Comparison of ENCODE assay signal across 20 cellular contexts in genomic region chr16:1592446-1592845, GRCh38. TPM values are rescaled to one million over a fixed set of nuclear protein-coding genes. Genes with fewer than 3 reads are reported as not detected.
DNase-seq lines count a peak whose midpoint lies in the region; FAIRE-seq and TF ChIP-seq lines count a peak whose summit lies in the region.
"Had no signal": no experiment of that assay in that cellular context is flagged by ENCODE, and none has a peak within 500 bp of the region (broad histone marks: within the 10 kb centered on the region; RNA-seq: fewer than 3 reads in every experiment).

No MANE protein-coding gene starts in this region.

- DNase-seq in D341Med (ENCODE audit: low spot score) (peak; percentile 10), myocyte (ENCODE audit: low read depth) (peak; percentile 22), urothelium cell line (ENCODE audit: low spot score) (no peak), type B pancreatic cell (ENCODE audit: extremely low spot score, unreplicated experiment) (no peak), NOMO-1 (lab: John Stamatoyannopoulos, UW; ENCODE audit: unreplicated experiment in 2 of 2) (no peak), mucosa of gallbladder (ENCODE audit: low spot score) (no peak)
- DNase-seq: BE2C; Caco-2; CD4-positive, CD25-positive, alpha-beta regulatory T cell; CD8-positive, alpha-beta memory T cell; DMS153; DND-41; EL; H9 had no signal

- H3K9me3 Mint-ChIP-seq in type B pancreatic cell = no peaks in the 10 kb centered on the region
- H3K9me3 Mint-ChIP-seq: CD8-positive, alpha-beta memory T cell had no signal

- no peak overlapping the region for H3K4me3 ChIP-seq in HEK293 (ENCODE audit: low read depth, low read length)
- H3K4me3 ChIP-seq: GM12878 had no signal

- H3K9me3 ChIP-seq in HEK293 (ENCODE audit: control insufficient read depth, insufficient read depth, low read depth, low read length) = no peaks in the 10 kb centered on the region
- H3K9me3 ChIP-seq: BE2C, Caco-2 had no signal

- H3K4me1 Mint-ChIP-seq in type B pancreatic cell (ENCODE audit: unreplicated experiment) = no peaks in the 10 kb centered on the region
- H3K4me1 Mint-ChIP-seq: CD4-positive, CD25-positive, alpha-beta regulatory T cell; H9 had no signal

- no peaks in the 10 kb centered on the region for H3K4me1 ChIP-seq in HEK293 (ENCODE audit: control insufficient read depth, insufficient read depth, low read length)
- H3K4me1 ChIP-seq: BE2C, Caco-2 had no signal

- POLR2A ChIA-PET in HEK293 (lab: Yijun Ruan, JAX) = no interaction called here

- H3K27ac Mint-ChIP-seq in type B pancreatic cell = no peak overlapping the region

- peak; percentile 86 for FAIRE-seq in urothelium cell line (lab: Jason Lieb, UNC)
- FAIRE-seq: GM12878, H1 had no signal

- H3K36me3 ChIP-seq in HEK293 (ENCODE audit: control insufficient read depth in 2 of 2, insufficient read depth in 1 of 2, low read length in 2 of 2) = peaks cover 0 to 43% of the 10 kb centered on the region in 2 experiments; a peak in 2 of 3 replicates
- H3K36me3 ChIP-seq: BE2C had no signal

- TF ChIP-seq CTCF in HEK293 (tag by site-specific recombination; IDR thresholded peaks at IDR 0.05) = no peak
- no peak for TF ChIP-seq CTCF in type B pancreatic cell (conservative IDR thresholded peaks at IDR 0.05)

- H3K27ac ChIP-seq in HEK293 (ENCODE audit: extremely low read depth, low read depth, low read length) = no peak overlapping the region
- H3K27ac ChIP-seq: KMS-11 had no signal

- no peak overlapping the region for H3K4me3 Mint-ChIP-seq in type B pancreatic cell
- H3K4me3 Mint-ChIP-seq: CD4-positive, CD25-positive, alpha-beta regulatory T cell; CD8-positive, alpha-beta memory T cell; H9 had no signal

- no peaks in the 10 kb centered on the region for H3K27me3 Mint-ChIP-seq in type B pancreatic cell
- H3K27me3 Mint-ChIP-seq: CD8-positive, alpha-beta memory T cell had no signal

- CTCF ChIA-PET in HEK293 (lab: Yijun Ruan, JAX) = no interaction called here

- H3K36me3 Mint-ChIP-seq in type B pancreatic cell = peaks cover under 1% of the 10 kb centered on the region
- H3K36me3 Mint-ChIP-seq: CD4-positive, CD25-positive, alpha-beta regulatory T cell; CD8-positive, alpha-beta memory T cell had no signal

TF ChIP-seq in HEK293, 187 proteins besides CTCF, POLR2A, EP300 and RAD21:
- TF ChIP-seq SCRT1 (tag by site-specific recombination; IDR thresholded peaks at IDR 0.05; ENCODE audit: borderline replicate concordance) (peak; percentile 95), ZNF843 (tag by site-specific recombination; IDR thresholded peaks at IDR 0.05) (no peak), BCL11B (tag by site-specific recombination; IDR thresholded peaks at IDR 0.05; ENCODE audit: low read depth) (no peak), KLF17 (tag by site-specific recombination; IDR thresholded peaks at IDR 0.05) (no peak), ZNF624 (tag by site-specific recombination; IDR thresholded peaks at IDR 0.05) (no peak), ZXDB (tag by site-specific recombination; IDR thresholded peaks at IDR 0.05) (no peak), SCRT2 (tag by site-specific recombination; IDR thresholded peaks at IDR 0.05) (peak; percentile 82), ZNF658 (tag by site-specific recombination; IDR thresholded peaks at IDR 0.05) (no peak), ZNF48 (tag by site-specific recombination; IDR thresholded peaks at IDR 0.05) (no peak)
- TF ChIP-seq, protein P1, sequence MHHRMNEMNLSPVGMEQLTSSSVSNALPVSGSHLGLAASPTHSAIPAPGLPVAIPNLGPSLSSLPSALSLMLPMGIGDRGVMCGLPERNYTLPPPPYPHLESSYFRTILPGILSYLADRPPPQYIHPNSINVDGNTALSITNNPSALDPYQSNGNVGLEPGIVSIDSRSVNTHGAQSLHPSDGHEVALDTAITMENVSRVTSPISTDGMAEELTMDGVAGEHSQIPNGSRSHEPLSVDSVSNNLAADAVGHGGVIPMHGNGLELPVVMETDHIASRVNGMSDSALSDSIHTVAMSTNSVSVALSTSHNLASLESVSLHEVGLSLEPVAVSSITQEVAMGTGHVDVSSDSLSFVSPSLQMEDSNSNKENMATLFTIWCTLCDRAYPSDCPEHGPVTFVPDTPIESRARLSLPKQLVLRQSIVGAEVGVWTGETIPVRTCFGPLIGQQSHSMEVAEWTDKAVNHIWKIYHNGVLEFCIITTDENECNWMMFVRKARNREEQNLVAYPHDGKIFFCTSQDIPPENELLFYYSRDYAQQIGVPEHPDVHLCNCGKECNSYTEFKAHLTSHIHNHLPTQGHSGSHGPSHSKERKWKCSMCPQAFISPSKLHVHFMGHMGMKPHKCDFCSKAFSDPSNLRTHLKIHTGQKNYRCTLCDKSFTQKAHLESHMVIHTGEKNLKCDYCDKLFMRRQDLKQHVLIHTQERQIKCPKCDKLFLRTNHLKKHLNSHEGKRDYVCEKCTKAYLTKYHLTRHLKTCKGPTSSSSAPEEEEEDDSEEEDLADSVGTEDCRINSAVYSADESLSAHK (tag by site-specific recombination; IDR thresholded peaks at IDR 0.05) = no peak

RNA-seq across cellular contexts. Expression of gene IFT140, which starts 19.4 kb away (rescaled TPM):
- total RNA-seq in myocyte (12.8 and 16.7 TPM in 2 replicates), type B pancreatic cell (ENCODE audit: low replicate concordance) (27.9 and 55.1 TPM in 2 replicates), mucosa of gallbladder (48.5 TPM)
- polyA plus RNA-seq in myocyte (2012) = 18.6 TPM

RNA-seq across cellular contexts. Expression of gene CRAMP1, which starts 19.7 kb away (rescaled TPM):
- total RNA-seq in myocyte = 7.8 and 8.4 TPM in 2 replicates
- 8.2 TPM for polyA plus RNA-seq in myocyte (2012)
- 29.0 and 31.4 TPM in 2 replicates for total RNA-seq in type B pancreatic cell (ENCODE audit: low replicate concordance)
- 21.1 TPM for total RNA-seq in mucosa of gallbladder

RNA-seq across cellular contexts. Expression of gene TMEM204, which starts 59.0 kb away (rescaled TPM):
- total RNA-seq in myocyte = 0.45 TPM in 1 of 2 replicates, not detected in the other
- polyA plus RNA-seq in myocyte (2012) = 0.29 TPM
- 1.0 TPM in 1 of 2 replicates, not detected in the other for total RNA-seq in type B pancreatic cell (ENCODE audit: low replicate concordance)
- 23.1 TPM for total RNA-seq in mucosa of gallbladder
- total RNA-seq: A172, Caco-2, G401, H1, H9 had no signal
- polyA plus RNA-seq: H1 had no signal

Comparison
In these comparisons a context has a peak if more than half of its experiments do, and no peak if none do; other contexts are left out.
1. DNase-seq: peak in D341Med (single experiment) and myocyte (single experiment); none in urothelium cell line (single experiment), type B pancreatic cell (single experiment), NOMO-1 (0 of 2) and mucosa of gallbladder (single experiment).
2. RNA of gene TMEM204, which starts 59.0 kb away (total RNA-seq): 23.1 TPM in mucosa of gallbladder (single experiment); 1.0 TPM in type B pancreatic cell and 0.45 TPM in myocyte; every median in the first group is over 10 times any median in the second.